8 cellular contexts compared by ENCODE assay signal in genomic region chr6:53179961-53180651, GRCh38. TPM values are rescaled to one million over a fixed set of nuclear protein-coding genes. Genes with fewer than 3 reads are reported as not detected.
DNase-seq lines count a peak whose midpoint lies in the region; ATAC-seq and TF ChIP-seq lines count a peak whose summit lies in the region.

No MANE protein-coding gene starts in this region.

- H4K5ac ChIP-seq in mesendoderm (ENCODE audit: low read length): no peak overlapping the region

- no peaks in the 10 kb centered on the region for H3K27me3 ChIP-seq in CD4-positive, alpha-beta T cell (ENCODE audit: control insufficient read depth, insufficient read depth, low read length)
- no peaks in the 10 kb centered on the region for H3K27me3 ChIP-seq in mesendoderm (ENCODE audit: insufficient read depth, low read length, poor library complexity)
- H3K27me3 ChIP-seq in MG63: no peaks in the 10 kb centered on the region

- H3K36me3 ChIP-seq in mesendoderm (ENCODE audit: control insufficient read depth, insufficient read depth, low read length) (no peaks in the 10 kb centered on the region), MG63 (no peaks in the 10 kb centered on the region)

- H3K4me2 ChIP-seq in mesendoderm (ENCODE audit: low read length): no peak overlapping the region

- WGBS in mesendoderm (ENCODE audit: extremely low coverage, insufficient coverage, low lambda C conversion rate): no CpG with 5 or more reads among the region's 8 CpGs

- TF ChIP-seq CTCF in CD4-positive, alpha-beta T cell (IDR thresholded peaks at IDR 0.05): no peak
- no peak for TF ChIP-seq CTCF in GM13976 (IDR thresholded peaks at IDR 0.05; ENCODE audit: borderline replicate concordance, control extremely low read depth, extremely low read depth, insufficient read depth, missing control alignments)

- H3K9ac ChIP-seq in mesendoderm (ENCODE audit: low read length): no peak overlapping the region

- no peak overlapping the region for H3K27ac ChIP-seq in CD4-positive, alpha-beta T cell (ENCODE audit: low read depth, low read length)
- no peak overlapping the region for H3K27ac ChIP-seq in mesendoderm (ENCODE audit: low read depth, low read length)

- no peak overlapping the region for H4K8ac ChIP-seq in mesendoderm (ENCODE audit: low read depth, low read length)

- no peaks in the 10 kb centered on the region for H3K4me1 ChIP-seq in mesendoderm (ENCODE audit: control insufficient read depth, low read depth, low read length)

- H3K4me3 Mint-ChIP-seq in CD4-positive, alpha-beta T cell: no peak overlapping the region

- no peaks in the 10 kb centered on the region for H3K27me3 Mint-ChIP-seq in CD4-positive, alpha-beta T cell

- no peaks in the 10 kb centered on the region for H3K9me3 ChIP-seq in CD4-positive, alpha-beta T cell (ENCODE audit: control insufficient read depth, low read length)
- no peaks in the 10 kb centered on the region for H3K9me3 ChIP-seq in MG63

- H3K9me3 Mint-ChIP-seq in CD4-positive, alpha-beta T cell: no peaks in the 10 kb centered on the region

- H3K23ac ChIP-seq in mesendoderm (ENCODE audit: low read length): no peak overlapping the region

- no peaks in the 10 kb centered on the region for H3K36me3 Mint-ChIP-seq in CD4-positive, alpha-beta T cell (ENCODE audit: low read depth)

- no peaks in the 10 kb centered on the region for H3K79me1 ChIP-seq in mesendoderm (ENCODE audit: low read length)

- H2AK5ac ChIP-seq in mesendoderm (ENCODE audit: low read length): no peak overlapping the region

- H3K56ac ChIP-seq in mesendoderm (ENCODE audit: low read length): no peak overlapping the region

- peak; percentile 32 for ATAC-seq in CD4-positive, alpha-beta T cell (ENCODE audit: poor library complexity)

- no peak overlapping the region for H3K18ac ChIP-seq in mesendoderm (ENCODE audit: low read length)

- H3K4me3 ChIP-seq in mesendoderm (ENCODE audit: low read length) (no peak overlapping the region), MG63 (no peak overlapping the region)

- POLR2A ChIA-PET in CD4-positive, alpha-beta T cell (lab: Charles Lee): interaction anchor here (1.1 kb wide), 1 partner anchor 8 kb away, joined by 3 read pairs; no protein-coding TSS in a partner anchor

- peak in 9 of 10 experiments; percentile 9 to 47 (median 18) for DNase-seq in CD4-positive, alpha-beta T cell
- DNase-seq in NCI-H146 (lab: John Stamatoyannopoulos, UW) (peak; percentile 94), activated T-cell treated with anti-CD3 and anti-CD28 coated beads for 1 hour (ENCODE audit: low read depth) (peak; percentile 13), iris pigment epithelial cell (ENCODE audit: low read depth) (peak; percentile 83), GF-D8 (lab: John Stamatoyannopoulos, UW) (no peak), mesendoderm (no peak), GM13976 (ENCODE audit: low spot score) (no peak), MG63 (no peak)

- H3K79me2 ChIP-seq in mesendoderm (ENCODE audit: control insufficient read depth, insufficient read depth, low read length): no peaks in the 10 kb centered on the region

- no peak overlapping the region for H3K4ac ChIP-seq in mesendoderm (ENCODE audit: low read depth, low read length)

- no peak overlapping the region for H2BK15ac ChIP-seq in mesendoderm (replicated peaks; ENCODE audit: low read depth)

- H2BK5ac ChIP-seq in mesendoderm (ENCODE audit: low read length): no peak overlapping the region

- CTCF ChIA-PET in CD4-positive, alpha-beta T cell (lab: Charles Lee): no interaction called here

- H2BK120ac ChIP-seq in mesendoderm (ENCODE audit: low read depth, low read length): no peak overlapping the region

- intact Hi-C loops in CD4-positive, alpha-beta T cell (cut with DNase I, micrococcal nuclease): loop anchor here in 1 of 2 experiments (10.0 kb wide), 1 partner anchor 475 kb away; no protein-coding TSS in a partner anchor

- in situ Hi-C loops in GM13976 (cut with MboI; ENCODE audit: low sequenced_read_pairs, unreplicated experiment): loop anchor here (10.0 kb wide), 1 partner anchor 255 kb away; no protein-coding TSS in a partner anchor

- H3K4me1 Mint-ChIP-seq in CD4-positive, alpha-beta T cell (ENCODE audit: low read depth): peaks cover 14% of the 10 kb centered on the region

- peak overlapping the region; percentile 50 for H3K27ac Mint-ChIP-seq in CD4-positive, alpha-beta T cell

RNA-seq across cellular contexts. Expression of gene GCM1, which starts 31.5 kb away (rescaled TPM):
- under 1 TPM; 0.11 to 0.22 TPM for total RNA-seq in CD4-positive, alpha-beta T cell
- polyA plus RNA-seq in mesendoderm (2013, experiment 1 of 2): 0.01 TPM
- polyA plus RNA-seq in mesendoderm (2013, experiment 2 of 2): not detected
- not detected in 2 replicates for total RNA-seq in MG63 (2014; rRNA removed; shearing (Covaris generic); ENCODE audit: low replicate concordance)

Comparison
In these comparisons a context has a peak if more than half of its experiments do, and no peak if none do; other contexts are left out.
1. DNase-seq: peak in CD4-positive, alpha-beta T cell (9 of 10), NCI-H146 (single experiment), activated T-cell treated with anti-CD3 and anti-CD28 coated beads for 1 hour (single experiment) and iris pigment epithelial cell (single experiment); none in GF-D8 (single experiment), mesendoderm (single experiment), GM13976 (single experiment) and MG63 (single experiment).